ENCODE assay signal across 24 cellular contexts in genomic region chr5:156641690-156642089, GRCh38.
"Had no signal": no experiment of that assay in that cellular context is flagged by ENCODE, and none has a peak within 500 bp of the region (broad histone marks: within the 10 kb centered on the region; RNA-seq: fewer than 3 reads in every experiment).

No MANE protein-coding gene starts in this region.

- DNase-seq: activated B cell treated with CpG ODN at 0.5 μM for 24 hours; activated CD4-positive, alpha-beta T cell treated with anti-CD3 and anti-CD28 coated beads for 36 hours; activated CD4-positive, alpha-beta T cell treated with anti-CD3 and anti-CD28 coated beads, Interleukin-2, amount 50 U/mL, for 4 hours; activated CD8-positive, alpha-beta memory T cell treated with anti-CD3 and anti-CD28 coated beads for 24 hours; activated CD8-positive, alpha-beta memory T cell treated with anti-CD3 and anti-CD28 coated beads, Interleukin-2, amount 50 U/mL, for 4 hours; activated T-cell treated with anti-CD3 and anti-CD28 coated beads, Interleukin-2, amount 50 U/mL, for 24 hours; adrenal gland; endodermal cell; kidney; midbrain; ovary; right lobe of liver; stimulated activated CD4-positive, alpha-beta T cell treated with anti-CD3 and anti-CD28 coated beads, Interleukin-4, amount 100 ng/mL, for 1 hour; stimulated activated naive CD4-positive, alpha-beta T cell treated with Interleukin-2 at 50 U/mL for 16 hours; T1000; thyroid gland had no signal

- H3K4me3 ChIP-seq: adrenal gland, breast epithelium, coronary artery, lung, ovary, right lobe of liver, thyroid gland had no signal

- H3K27me3 ChIP-seq: adrenal gland, breast epithelium, neutrophil, ovary, right lobe of liver, thyroid gland had no signal

- H3K36me3 ChIP-seq: adrenal gland, breast epithelium, neutrophil, ovary, right lobe of liver, thyroid gland had no signal

- H3K9me3 ChIP-seq: adrenal gland, breast epithelium, neutrophil, ovary, right lobe of liver, thyroid gland had no signal

- H3K4me1 ChIP-seq: adrenal gland, breast epithelium, right lobe of liver had no signal

- H3K27ac ChIP-seq: adrenal gland, breast epithelium, neutrophil, ovary, right lobe of liver, thyroid gland had no signal

- ATAC-seq: activated CD4-positive, alpha-beta T cell treated with anti-CD3 and anti-CD28 coated beads for 36 hours; activated naive CD4-positive, alpha-beta T cell treated with anti-CD3 and anti-CD28 coated beads, Interleukin-2, amount 50 U/mL, for 72 hours; activated T-helper 17 cell treated with anti-CD3 and anti-CD28 coated beads, Interleukin-2, amount 50 U/mL, for 72 hours; left lobe of liver; natural killer cell treated with Interleukin-12 subunit alpha and Interleukin-12 subunit beta and Interleukin-15 and Interleukin-18, amount 100 ng/mL, for 72 hours; right lobe of liver had no signal
